In the genomic region with DNA sequence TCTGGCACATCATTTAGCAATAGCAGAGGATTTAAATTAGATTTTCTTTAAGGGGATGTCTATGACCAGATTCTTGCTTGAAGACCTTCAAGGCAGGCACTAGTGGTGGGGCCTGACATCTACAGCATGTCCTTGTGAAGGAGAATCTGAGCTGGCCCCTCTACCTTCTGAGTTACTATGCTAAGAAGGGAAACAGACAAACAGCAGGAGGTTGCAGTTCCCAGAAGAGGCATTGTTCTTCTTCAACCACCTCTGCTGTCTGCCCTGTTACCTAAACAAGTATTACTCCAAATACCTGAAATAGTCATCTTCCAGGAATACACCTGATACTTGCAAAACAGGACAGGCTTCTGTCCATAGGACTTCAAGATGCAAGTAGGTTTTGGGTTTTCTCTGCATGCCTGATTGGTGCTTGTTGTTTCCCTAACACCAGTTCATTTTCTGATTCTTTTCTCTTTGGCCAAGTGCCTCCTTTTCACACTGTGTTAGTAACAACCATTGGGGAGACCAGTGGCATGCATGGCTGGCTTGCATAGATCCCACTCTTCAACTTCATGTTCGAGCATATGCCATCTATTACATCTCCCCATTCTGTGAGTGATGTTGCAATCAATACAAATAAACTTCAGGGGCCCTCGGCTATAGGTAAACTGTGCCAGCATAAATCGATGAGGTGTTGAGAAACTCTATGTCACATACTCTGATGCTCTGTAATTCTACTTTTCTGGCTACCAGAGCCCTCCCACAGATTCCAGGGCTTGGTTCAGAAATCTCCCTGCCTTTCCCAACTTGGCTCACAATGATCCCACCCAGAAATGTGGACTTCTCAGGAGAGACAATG, we compare ENCODE assay signal across 21 cellular contexts.
A peak's percentile ranks its signal among the peaks of the same experiment; 100 is the strongest.
DNase-seq lines count a peak whose midpoint lies in the region; ATAC-seq and TF ChIP-seq lines count a peak whose summit lies in the region.
"Had no signal": no experiment of that assay in that cellular context is flagged by ENCODE, and none has a peak within 500 bp of the region (broad histone marks: within the 10 kb centered on the region; RNA-seq: fewer than 3 reads in every experiment).

No MANE protein-coding gene starts in this region.

- 97 to 100% methylated on average over 1 to 3 of the region's 3 CpGs for WGBS in transverse colon (ENCODE audit: low coverage in 1 of 2), 2 donors

- CTCF ChIA-PET in MCF 10A (lab: Yijun Ruan, JAX), result interaction anchor here (1.4 to 2.1 kb wide), 4 partner anchors 51 to 620 kb away, joined by 3 to 7 read pairs (median 6); partner anchors contain the start of gene DUSP10

- no peaks in the 10 kb centered on the region for H3K4me1 ChIP-seq in breast epithelium
- peaks cover 0 to 9% (median 0%) of the 10 kb centered on the region in 4 donors for H3K4me1 ChIP-seq in transverse colon

- H3K27ac ChIP-seq in breast epithelium (peak overlapping the region in 1 of 2 donors; percentile 56), transverse colon (no peak overlapping the region)
- H3K27ac ChIP-seq: 22Rv1, C4-2B, GM23248, SJCRH30 had no signal

- no peak overlapping the region for H3K27ac Mint-ChIP-seq in MCF 10A (ENCODE audit: low read depth, unreplicated experiment)
- H3K27ac Mint-ChIP-seq in mesothelial cell of epicardium, result no peak overlapping the region

- no peak for TF ChIP-seq POLR2A in breast epithelium (IDR thresholded peaks at IDR 0.05)
- no peak for TF ChIP-seq POLR2A in transverse colon (IDR thresholded peaks at IDR 0.05)

- peak; percentile 75 for DNase-seq in MCF 10A (ENCODE audit: unreplicated experiment)
- DNase-seq in breast epithelium (ENCODE audit: low spot score in 2 of 2), result no peak
- DNase-seq in epithelial cell of esophagus (ENCODE audit: low read depth), result peak; percentile 81
- DNase-seq in left lobe of liver (ENCODE audit: low spot score), result no peak
- no peak for DNase-seq in activated naive CD4-positive, alpha-beta T cell treated with Interleukin-2 at 50 U/mL for 16 hours
- no peak for DNase-seq in mesothelial cell of epicardium (ENCODE audit: low spot score in 2 of 2, unreplicated experiment in 2 of 2)
- no peak for DNase-seq in transverse colon
- DNase-seq: AML-193, DMS79 treated with DMSO at 0.1 percent for 48 hours, GM23248, KBM-7, MV-4-11, NCI-H1417, NCI-H187 treated with DMSO at 0.1 percent for 48 hours, NCI-H226, NCI-H526, SJCRH30 had no signal

- H3K4me3 Mint-ChIP-seq in MCF 10A (ENCODE audit: unreplicated experiment) (no peak overlapping the region), mesothelial cell of epicardium (no peak overlapping the region)

- H3K9me3 Mint-ChIP-seq in MCF 10A (ENCODE audit: unreplicated experiment) (no peaks in the 10 kb centered on the region), mesothelial cell of epicardium (no peaks in the 10 kb centered on the region)

- in situ Hi-C loops in transverse colon (cut with MboI; ENCODE audit: low pct_ligation_motif_present in 1 of 4, low pct_unique_long_range_greater_than_20kb in 1 of 4, low sequenced_read_pairs in 3 of 4), result no loop called here

- peaks cover 88% of the 10 kb centered on the region for H3K4me1 Mint-ChIP-seq in MCF 10A (ENCODE audit: insufficient read depth, unreplicated experiment)
- H3K4me1 Mint-ChIP-seq in mesothelial cell of epicardium, result peaks cover 6% of the 10 kb centered on the region

- H3K27me3 Mint-ChIP-seq in MCF 10A (ENCODE audit: insufficient read depth, unreplicated experiment) (no peaks in the 10 kb centered on the region), mesothelial cell of epicardium (ENCODE audit: low read depth) (peaks cover 4% of the 10 kb centered on the region)

- H3K27me3 ChIP-seq in breast epithelium (no peaks in the 10 kb centered on the region), transverse colon (no peaks in the 10 kb centered on the region)
- H3K27me3 ChIP-seq: SJCRH30 had no signal

- H3K36me3 ChIP-seq in breast epithelium, result no peaks in the 10 kb centered on the region
- no peaks in the 10 kb centered on the region for H3K36me3 ChIP-seq in transverse colon
- H3K36me3 ChIP-seq: SJCRH30 had no signal

- no peak for TF ChIP-seq EP300 in transverse colon (IDR thresholded peaks at IDR 0.05; ENCODE audit: low read depth)

- H3K9me3 ChIP-seq in breast epithelium, result no peaks in the 10 kb centered on the region
- no peaks in the 10 kb centered on the region for H3K9me3 ChIP-seq in transverse colon
- H3K9me3 ChIP-seq: SJCRH30 had no signal

- ATAC-seq in left lobe of liver (peak; percentile 81), GM21576 (IDR thresholded peaks at IDR 0.05; ENCODE audit: unreplicated experiment) (no peak)
- ATAC-seq: HCT116 had no signal

- POLR2A ChIA-PET in MCF 10A (lab: Yijun Ruan, JAX), result interaction anchor here (1.2 to 2.5 kb wide), 8 partner anchors 10 to 95 kb away, joined by 3 to 19 read pairs (median 7); partner anchors contain the start of gene DUSP10

- H3K36me3 Mint-ChIP-seq in MCF 10A (ENCODE audit: insufficient read depth, unreplicated experiment) (no peaks in the 10 kb centered on the region), mesothelial cell of epicardium (no peaks in the 10 kb centered on the region)

- TF ChIP-seq CTCF in MCF 10A (IDR thresholded peaks at IDR 0.05; ENCODE audit: unreplicated experiment) (no peak), breast epithelium (IDR thresholded peaks at IDR 0.05) (no peak), epithelial cell of esophagus (IDR thresholded peaks at IDR 0.05; ENCODE audit: insufficient read depth, low read depth, low read length, missing control alignments) (no peak), mesothelial cell of epicardium (IDR thresholded peaks at IDR 0.05; ENCODE audit: unreplicated experiment) (no peak), transverse colon (IDR thresholded peaks at IDR 0.05) (no peak)

- intact Hi-C loops in MCF 10A (cut with micrococcal nuclease), result no loop called here
- intact Hi-C loops in breast epithelium (cut with DNase I; ENCODE audit: low total_unique reads), result no loop called here
- intact Hi-C loops in transverse colon (cut with DNase I; ENCODE audit: low total_unique reads), result no loop called here

- BruUV-seq in MCF 10A (replicated peaks; lab: Mats Ljungman, UMichigan), result no TSS peak

- H3K4me3 ChIP-seq in breast epithelium, result no peak overlapping the region
- no peak overlapping the region for H3K4me3 ChIP-seq in epithelial cell of esophagus (ENCODE audit: low read length)
- no peak overlapping the region for H3K4me3 ChIP-seq in transverse colon
- H3K4me3 ChIP-seq: GM23248, SJCRH30 had no signal

Comparison
In these comparisons a context has a peak if more than half of its experiments do, and no peak if none do; other contexts are left out.
1. DNase-seq: peak in MCF 10A (single experiment) and epithelial cell of esophagus (single experiment); none in breast epithelium (0 of 2), left lobe of liver (single experiment), activated naive CD4-positive, alpha-beta T cell treated with Interleukin-2 at 50 U/mL for 16 hours (single experiment), mesothelial cell of epicardium (0 of 2) and transverse colon (single experiment).